ENCODE assay signal across 1 cellular context in the genomic region with DNA sequence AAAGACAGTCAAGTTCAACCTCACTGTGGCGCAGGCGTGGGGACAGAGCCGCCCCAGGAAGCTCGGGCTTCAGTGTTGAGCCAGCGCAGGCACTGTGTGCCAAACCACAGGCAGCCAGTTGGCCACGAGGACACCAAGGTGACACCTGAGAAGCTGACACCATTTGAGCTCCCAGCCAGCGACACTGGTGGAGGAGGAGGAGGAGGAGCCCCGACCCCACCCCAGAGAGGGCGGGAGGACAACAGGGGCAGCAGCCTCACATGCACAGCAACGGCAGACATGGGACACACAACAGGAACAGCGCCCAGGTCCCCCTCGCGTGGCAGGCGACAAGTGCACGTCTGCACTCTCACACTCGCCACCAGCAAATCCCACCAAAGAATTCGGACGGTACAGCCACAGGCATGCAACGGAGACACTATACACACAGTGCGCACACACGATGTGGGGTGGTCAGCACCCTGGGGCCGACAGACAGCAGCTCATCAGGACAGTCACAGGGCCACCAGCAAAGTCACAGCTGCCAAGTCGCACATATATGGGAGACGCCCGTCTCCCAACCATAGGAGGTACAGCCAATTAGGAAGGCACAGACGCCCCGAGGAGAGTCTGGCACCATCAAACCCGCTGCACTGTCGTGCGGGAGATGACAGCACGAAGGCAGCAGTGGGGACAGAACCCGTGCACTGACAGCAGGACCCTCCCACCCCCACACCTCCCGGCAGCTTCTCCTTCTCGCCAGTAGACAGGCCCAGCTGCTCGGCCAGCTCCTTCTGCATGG.
TF ChIP-seq lines count a peak whose summit lies in the region.

No MANE protein-coding gene starts in this region.

TF ChIP-seq in SK-N-SH treated with all-trans-retinoic acid at 6 μM for 48 hours, 23 proteins besides CTCF, POLR2A, EP300 and RAD21 (continued from another document):
- TF ChIP-seq TOX (CRISPR knock-in tag; IDR thresholded peaks at IDR 0.05; ENCODE audit: borderline replicate concordance) (no peak), ESRRG (CRISPR knock-in tag; IDR thresholded peaks at IDR 0.05) (no peak), ZNF70 (CRISPR knock-in tag; IDR thresholded peaks at IDR 0.05) (no peak), ZNF565 (CRISPR knock-in tag; conservative IDR thresholded peaks at IDR 0.05; ENCODE audit: low read depth) (no peak), ZC3H10 (CRISPR knock-in tag; IDR thresholded peaks at IDR 0.05) (no peak), GLIS3 (CRISPR knock-in tag; IDR thresholded peaks at IDR 0.05) (no peak), PPARA (CRISPR knock-in tag; IDR thresholded peaks at IDR 0.05; ENCODE audit: borderline replicate concordance) (no peak), OSR1 (CRISPR knock-in tag; IDR thresholded peaks at IDR 0.05) (no peak), ISL1 (CRISPR knock-in tag; IDR thresholded peaks at IDR 0.05) (no peak), TCF4 (CRISPR knock-in tag; IDR thresholded peaks at IDR 0.05; ENCODE audit: borderline replicate concordance) (no peak), BACH2 (CRISPR knock-in tag; IDR thresholded peaks at IDR 0.05; ENCODE audit: borderline replicate concordance) (no peak)
- TF ChIP-seq, protein P1, sequence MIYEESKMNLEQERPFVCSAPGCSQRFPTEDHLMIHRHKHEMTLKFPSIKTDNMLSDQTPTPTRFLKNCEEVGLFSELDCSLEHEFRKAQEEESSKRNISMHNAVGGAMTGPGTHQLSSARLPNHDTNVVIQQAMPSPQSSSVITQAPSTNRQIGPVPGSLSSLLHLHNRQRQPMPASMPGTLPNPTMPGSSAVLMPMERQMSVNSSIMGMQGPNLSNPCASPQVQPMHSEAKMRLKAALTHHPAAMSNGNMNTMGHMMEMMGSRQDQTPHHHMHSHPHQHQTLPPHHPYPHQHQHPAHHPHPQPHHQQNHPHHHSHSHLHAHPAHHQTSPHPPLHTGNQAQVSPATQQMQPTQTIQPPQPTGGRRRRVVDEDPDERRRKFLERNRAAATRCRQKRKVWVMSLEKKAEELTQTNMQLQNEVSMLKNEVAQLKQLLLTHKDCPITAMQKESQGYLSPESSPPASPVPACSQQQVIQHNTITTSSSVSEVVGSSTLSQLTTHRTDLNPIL (CRISPR knock-in tag; IDR thresholded peaks at IDR 0.05; ENCODE audit: low read depth): no peak
- TF ChIP-seq, protein P2, sequence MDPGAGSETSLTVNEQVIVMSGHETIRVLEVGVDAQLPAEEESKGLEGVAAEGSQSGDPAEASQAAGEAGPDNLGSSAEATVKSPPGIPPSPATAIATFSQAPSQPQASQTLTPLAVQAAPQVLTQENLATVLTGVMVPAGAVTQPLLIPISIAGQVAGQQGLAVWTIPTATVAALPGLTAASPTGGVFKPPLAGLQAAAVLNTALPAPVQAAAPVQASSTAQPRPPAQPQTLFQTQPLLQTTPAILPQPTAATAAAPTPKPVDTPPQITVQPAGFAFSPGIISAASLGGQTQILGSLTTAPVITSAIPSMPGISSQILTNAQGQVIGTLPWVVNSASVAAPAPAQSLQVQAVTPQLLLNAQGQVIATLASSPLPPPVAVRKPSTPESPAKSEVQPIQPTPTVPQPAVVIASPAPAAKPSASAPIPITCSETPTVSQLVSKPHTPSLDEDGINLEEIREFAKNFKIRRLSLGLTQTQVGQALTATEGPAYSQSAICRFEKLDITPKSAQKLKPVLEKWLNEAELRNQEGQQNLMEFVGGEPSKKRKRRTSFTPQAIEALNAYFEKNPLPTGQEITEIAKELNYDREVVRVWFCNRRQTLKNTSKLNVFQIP (CRISPR knock-in tag; IDR thresholded peaks at IDR 0.05; ENCODE audit: borderline replicate concordance, low read depth): no peak
- TF ChIP-seq, protein P3, sequence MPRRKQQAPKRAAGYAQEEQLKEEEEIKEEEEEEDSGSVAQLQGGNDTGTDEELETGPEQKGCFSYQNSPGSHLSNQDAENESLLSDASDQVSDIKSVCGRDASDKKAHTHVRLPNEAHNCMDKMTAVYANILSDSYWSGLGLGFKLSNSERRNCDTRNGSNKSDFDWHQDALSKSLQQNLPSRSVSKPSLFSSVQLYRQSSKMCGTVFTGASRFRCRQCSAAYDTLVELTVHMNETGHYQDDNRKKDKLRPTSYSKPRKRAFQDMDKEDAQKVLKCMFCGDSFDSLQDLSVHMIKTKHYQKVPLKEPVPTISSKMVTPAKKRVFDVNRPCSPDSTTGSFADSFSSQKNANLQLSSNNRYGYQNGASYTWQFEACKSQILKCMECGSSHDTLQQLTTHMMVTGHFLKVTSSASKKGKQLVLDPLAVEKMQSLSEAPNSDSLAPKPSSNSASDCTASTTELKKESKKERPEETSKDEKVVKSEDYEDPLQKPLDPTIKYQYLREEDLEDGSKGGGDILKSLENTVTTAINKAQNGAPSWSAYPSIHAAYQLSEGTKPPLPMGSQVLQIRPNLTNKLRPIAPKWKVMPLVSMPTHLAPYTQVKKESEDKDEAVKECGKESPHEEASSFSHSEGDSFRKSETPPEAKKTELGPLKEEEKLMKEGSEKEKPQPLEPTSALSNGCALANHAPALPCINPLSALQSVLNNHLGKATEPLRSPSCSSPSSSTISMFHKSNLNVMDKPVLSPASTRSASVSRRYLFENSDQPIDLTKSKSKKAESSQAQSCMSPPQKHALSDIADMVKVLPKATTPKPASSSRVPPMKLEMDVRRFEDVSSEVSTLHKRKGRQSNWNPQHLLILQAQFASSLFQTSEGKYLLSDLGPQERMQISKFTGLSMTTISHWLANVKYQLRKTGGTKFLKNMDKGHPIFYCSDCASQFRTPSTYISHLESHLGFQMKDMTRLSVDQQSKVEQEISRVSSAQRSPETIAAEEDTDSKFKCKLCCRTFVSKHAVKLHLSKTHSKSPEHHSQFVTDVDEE (CRISPR knock-in tag; IDR thresholded peaks at IDR 0.05): no peak
- TF ChIP-seq, protein P4, sequence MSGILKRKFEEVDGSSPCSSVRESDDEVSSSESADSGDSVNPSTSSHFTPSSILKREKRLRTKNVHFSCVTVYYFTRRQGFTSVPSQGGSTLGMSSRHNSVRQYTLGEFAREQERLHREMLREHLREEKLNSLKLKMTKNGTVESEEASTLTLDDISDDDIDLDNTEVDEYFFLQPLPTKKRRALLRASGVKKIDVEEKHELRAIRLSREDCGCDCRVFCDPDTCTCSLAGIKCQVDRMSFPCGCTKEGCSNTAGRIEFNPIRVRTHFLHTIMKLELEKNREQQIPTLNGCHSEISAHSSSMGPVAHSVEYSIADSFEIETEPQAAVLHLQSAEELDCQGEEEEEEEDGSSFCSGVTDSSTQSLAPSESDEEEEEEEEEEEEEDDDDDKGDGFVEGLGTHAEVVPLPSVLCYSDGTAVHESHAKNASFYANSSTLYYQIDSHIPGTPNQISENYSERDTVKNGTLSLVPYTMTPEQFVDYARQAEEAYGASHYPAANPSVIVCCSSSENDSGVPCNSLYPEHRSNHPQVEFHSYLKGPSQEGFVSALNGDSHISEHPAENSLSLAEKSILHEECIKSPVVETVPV (CRISPR knock-in tag; IDR thresholded peaks at IDR 0.05): no peak
TF ChIP-seq in SK-N-SH treated with all-trans-retinoic acid at 6 μM for 48 hours: peak in this region for 0.
